ENCODE assay signal across 29 cellular contexts in genomic region chr3:86766331-86766730, GRCh38.
"Had no signal": no experiment of that assay in that cellular context is flagged by ENCODE, and none has a peak within 500 bp of the region (broad histone marks: within the 10 kb centered on the region; RNA-seq: fewer than 3 reads in every experiment).

No MANE protein-coding gene starts in this region.

- H3K27me3 ChIP-seq: colonic mucosa, esophagus muscularis mucosa, esophagus squamous epithelium, gastrocnemius medialis, gastroesophageal sphincter, heart left ventricle, heart right ventricle had no signal

- H3K9me3 ChIP-seq: colonic mucosa, esophagus muscularis mucosa, esophagus squamous epithelium, gastrocnemius medialis, gastroesophageal sphincter, heart left ventricle, heart right ventricle had no signal

- H3K27me3 Mint-ChIP-seq: dendritic cell treated with granulocyte-macrophage colony-stimulating factor and Interleukin-4, amounts not matched to agents 40 ng/mL and 50 ng/mL, for 4 days; effector memory CD8-positive, alpha-beta T cell had no signal

- H3K27ac Mint-ChIP-seq: dendritic cell treated with granulocyte-macrophage colony-stimulating factor and Interleukin-4, amounts not matched to agents 40 ng/mL and 50 ng/mL, for 4 days; effector memory CD8-positive, alpha-beta T cell; endodermal cell had no signal

- H3K4me3 ChIP-seq: colonic mucosa, coronary artery, dorsolateral prefrontal cortex, esophagus muscularis mucosa, esophagus squamous epithelium, gastrocnemius medialis, gastroesophageal sphincter, heart left ventricle, heart right ventricle had no signal

- H3K27ac ChIP-seq: colonic mucosa, coronary artery, dorsolateral prefrontal cortex, epithelial cell of prostate, esophagus muscularis mucosa, esophagus squamous epithelium, foreskin keratinocyte, gastrocnemius medialis, gastroesophageal sphincter, heart left ventricle, heart right ventricle had no signal

- H3K4me3 Mint-ChIP-seq: dendritic cell treated with granulocyte-macrophage colony-stimulating factor and Interleukin-4, amounts not matched to agents 40 ng/mL and 50 ng/mL, for 4 days; effector memory CD8-positive, alpha-beta T cell; endodermal cell had no signal

- ATAC-seq: effector memory CD8-positive, alpha-beta T cell; esophagus mucosa; foreskin keratinocyte; gastrocnemius medialis; gastroesophageal sphincter; heart left ventricle; heart right ventricle had no signal

- H3K4me1 ChIP-seq: colonic mucosa, esophagus muscularis mucosa, esophagus squamous epithelium, foreskin keratinocyte, gastrocnemius medialis, gastroesophageal sphincter, heart left ventricle, heart right ventricle had no signal

- DNase-seq: colonic mucosa; cortex of kidney; dermis blood vessel endothelial cell; dorsolateral prefrontal cortex; effector CD4-positive, alpha-beta T cell; effector CD8-positive, alpha-beta T cell; effector memory CD4-positive, alpha-beta T cell; effector memory CD8-positive, alpha-beta T cell; endodermal cell; erythroblast; esophagus squamous epithelium; foreskin fibroblast; foreskin keratinocyte; foreskin melanocyte; gastrocnemius medialis; glutamatergic neuron; head of caudate nucleus; heart left ventricle; heart right ventricle had no signal

- H3K9me3 Mint-ChIP-seq: dendritic cell treated with granulocyte-macrophage colony-stimulating factor and Interleukin-4, amounts not matched to agents 40 ng/mL and 50 ng/mL, for 4 days; endodermal cell had no signal

- FAIRE-seq: colon, endometrium, endothelial cell of umbilical vein, frontal cortex had no signal

- H3K36me3 ChIP-seq: colonic mucosa, esophagus muscularis mucosa, esophagus squamous epithelium, gastrocnemius medialis, gastroesophageal sphincter, heart left ventricle, heart right ventricle had no signal
